Comparison of ENCODE assay signal across 1 cellular context in the genomic region with DNA sequence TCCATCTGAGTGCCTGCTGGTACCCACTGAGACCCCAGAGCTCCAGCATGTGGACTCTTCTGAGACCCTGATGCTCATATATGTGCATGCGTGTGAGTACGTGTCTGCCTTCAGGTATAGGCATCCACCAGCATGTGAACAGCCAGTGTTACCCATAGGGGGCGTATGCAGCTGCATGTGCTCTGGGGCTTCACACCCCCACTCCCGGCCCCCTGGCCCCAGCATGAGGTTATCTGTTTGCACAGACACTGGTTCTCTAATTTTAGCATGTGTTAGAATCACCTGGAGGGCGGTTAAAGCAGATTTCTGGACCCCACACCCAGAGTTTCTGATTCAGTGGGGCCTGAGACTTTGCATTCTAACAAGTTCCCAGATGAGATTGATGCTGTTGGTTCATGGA.
TF ChIP-seq lines count a peak whose summit lies in the region.

No MANE protein-coding gene starts in this region.

TF ChIP-seq in K562, 482 proteins besides CTCF, POLR2A, EP300 and RAD21 (continued from another document):
- TF ChIP-seq, protein P1, sequence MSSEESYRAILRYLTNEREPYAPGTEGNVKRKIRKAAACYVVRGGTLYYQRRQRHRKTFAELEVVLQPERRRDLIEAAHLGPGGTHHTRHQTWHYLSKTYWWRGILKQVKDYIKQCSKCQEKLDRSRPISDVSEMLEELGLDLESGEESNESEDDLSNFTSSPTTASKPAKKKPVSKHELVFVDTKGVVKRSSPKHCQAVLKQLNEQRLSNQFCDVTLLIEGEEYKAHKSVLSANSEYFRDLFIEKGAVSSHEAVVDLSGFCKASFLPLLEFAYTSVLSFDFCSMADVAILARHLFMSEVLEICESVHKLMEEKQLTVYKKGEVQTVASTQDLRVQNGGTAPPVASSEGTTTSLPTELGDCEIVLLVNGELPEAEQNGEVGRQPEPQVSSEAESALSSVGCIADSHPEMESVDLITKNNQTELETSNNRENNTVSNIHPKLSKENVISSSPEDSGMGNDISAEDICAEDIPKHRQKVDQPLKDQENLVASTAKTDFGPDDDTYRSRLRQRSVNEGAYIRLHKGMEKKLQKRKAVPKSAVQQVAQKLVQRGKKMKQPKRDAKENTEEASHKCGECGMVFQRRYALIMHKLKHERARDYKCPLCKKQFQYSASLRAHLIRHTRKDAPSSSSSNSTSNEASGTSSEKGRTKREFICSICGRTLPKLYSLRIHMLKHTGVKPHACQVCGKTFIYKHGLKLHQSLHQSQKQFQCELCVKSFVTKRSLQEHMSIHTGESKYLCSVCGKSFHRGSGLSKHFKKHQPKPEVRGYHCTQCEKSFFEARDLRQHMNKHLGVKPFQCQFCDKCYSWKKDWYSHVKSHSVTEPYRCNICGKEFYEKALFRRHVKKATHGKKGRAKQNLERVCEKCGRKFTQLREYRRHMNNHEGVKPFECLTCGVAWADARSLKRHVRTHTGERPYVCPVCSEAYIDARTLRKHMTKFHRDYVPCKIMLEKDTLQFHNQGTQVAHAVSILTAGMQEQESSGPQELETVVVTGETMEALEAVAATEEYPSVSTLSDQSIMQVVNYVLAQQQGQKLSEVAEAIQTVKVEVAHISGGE (CRISPR knock-in tag; IDR thresholded peaks at IDR 0.05) = no peak
- TF ChIP-seq HMGN3 (IDR thresholded peaks at IDR 0.05; ENCODE audit: borderline replicate concordance, extremely low read depth, insufficient read length, low read depth, low read length) (no peak), ZKSCAN8 (CRISPR knock-in tag; IDR thresholded peaks at IDR 0.05) (no peak), FUS (optimal IDR thresholded peaks at IDR 0.05; ENCODE audit: low read depth, low read length) (no peak), BHLHE40 (IDR thresholded peaks at IDR 0.05; ENCODE audit: low read length) (peak; percentile 71), SREBF1 (IDR thresholded peaks at IDR 0.05; ENCODE audit: borderline replicate concordance, low read depth, low read length) (no peak), NCOA2 (IDR thresholded peaks at IDR 0.05; ENCODE audit: partially characterized antibody in 2 of 2) (no peak), NR2C2 (CRISPR knock-in tag; IDR thresholded peaks at IDR 0.05) (no peak), NR2C2 (tag; IDR thresholded peaks at IDR 0.05) (no peak)
- TF ChIP-seq, protein P2, sequence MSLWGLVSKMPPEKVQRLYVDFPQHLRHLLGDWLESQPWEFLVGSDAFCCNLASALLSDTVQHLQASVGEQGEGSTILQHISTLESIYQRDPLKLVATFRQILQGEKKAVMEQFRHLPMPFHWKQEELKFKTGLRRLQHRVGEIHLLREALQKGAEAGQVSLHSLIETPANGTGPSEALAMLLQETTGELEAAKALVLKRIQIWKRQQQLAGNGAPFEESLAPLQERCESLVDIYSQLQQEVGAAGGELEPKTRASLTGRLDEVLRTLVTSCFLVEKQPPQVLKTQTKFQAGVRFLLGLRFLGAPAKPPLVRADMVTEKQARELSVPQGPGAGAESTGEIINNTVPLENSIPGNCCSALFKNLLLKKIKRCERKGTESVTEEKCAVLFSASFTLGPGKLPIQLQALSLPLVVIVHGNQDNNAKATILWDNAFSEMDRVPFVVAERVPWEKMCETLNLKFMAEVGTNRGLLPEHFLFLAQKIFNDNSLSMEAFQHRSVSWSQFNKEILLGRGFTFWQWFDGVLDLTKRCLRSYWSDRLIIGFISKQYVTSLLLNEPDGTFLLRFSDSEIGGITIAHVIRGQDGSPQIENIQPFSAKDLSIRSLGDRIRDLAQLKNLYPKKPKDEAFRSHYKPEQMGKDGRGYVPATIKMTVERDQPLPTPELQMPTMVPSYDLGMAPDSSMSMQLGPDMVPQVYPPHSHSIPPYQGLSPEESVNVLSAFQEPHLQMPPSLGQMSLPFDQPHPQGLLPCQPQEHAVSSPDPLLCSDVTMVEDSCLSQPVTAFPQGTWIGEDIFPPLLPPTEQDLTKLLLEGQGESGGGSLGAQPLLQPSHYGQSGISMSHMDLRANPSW (CRISPR knock-in tag; IDR thresholded peaks at IDR 0.05) = no peak
- TF ChIP-seq, protein P3, sequence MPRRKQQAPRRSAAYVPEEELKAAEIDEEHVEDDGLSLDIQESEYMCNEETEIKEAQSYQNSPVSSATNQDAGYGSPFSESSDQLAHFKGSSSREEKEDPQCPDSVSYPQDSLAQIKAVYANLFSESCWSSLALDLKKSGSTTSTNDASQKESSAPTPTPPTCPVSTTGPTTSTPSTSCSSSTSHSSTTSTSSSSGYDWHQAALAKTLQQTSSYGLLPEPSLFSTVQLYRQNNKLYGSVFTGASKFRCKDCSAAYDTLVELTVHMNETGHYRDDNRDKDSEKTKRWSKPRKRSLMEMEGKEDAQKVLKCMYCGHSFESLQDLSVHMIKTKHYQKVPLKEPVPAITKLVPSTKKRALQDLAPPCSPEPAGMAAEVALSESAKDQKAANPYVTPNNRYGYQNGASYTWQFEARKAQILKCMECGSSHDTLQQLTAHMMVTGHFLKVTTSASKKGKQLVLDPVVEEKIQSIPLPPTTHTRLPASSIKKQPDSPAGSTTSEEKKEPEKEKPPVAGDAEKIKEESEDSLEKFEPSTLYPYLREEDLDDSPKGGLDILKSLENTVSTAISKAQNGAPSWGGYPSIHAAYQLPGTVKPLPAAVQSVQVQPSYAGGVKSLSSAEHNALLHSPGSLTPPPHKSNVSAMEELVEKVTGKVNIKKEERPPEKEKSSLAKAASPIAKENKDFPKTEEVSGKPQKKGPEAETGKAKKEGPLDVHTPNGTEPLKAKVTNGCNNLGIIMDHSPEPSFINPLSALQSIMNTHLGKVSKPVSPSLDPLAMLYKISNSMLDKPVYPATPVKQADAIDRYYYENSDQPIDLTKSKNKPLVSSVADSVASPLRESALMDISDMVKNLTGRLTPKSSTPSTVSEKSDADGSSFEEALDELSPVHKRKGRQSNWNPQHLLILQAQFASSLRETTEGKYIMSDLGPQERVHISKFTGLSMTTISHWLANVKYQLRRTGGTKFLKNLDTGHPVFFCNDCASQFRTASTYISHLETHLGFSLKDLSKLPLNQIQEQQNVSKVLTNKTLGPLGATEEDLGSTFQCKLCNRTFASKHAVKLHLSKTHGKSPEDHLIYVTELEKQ (CRISPR knock-in tag; IDR thresholded peaks at IDR 0.05) = no peak
- TF ChIP-seq, protein P4, sequence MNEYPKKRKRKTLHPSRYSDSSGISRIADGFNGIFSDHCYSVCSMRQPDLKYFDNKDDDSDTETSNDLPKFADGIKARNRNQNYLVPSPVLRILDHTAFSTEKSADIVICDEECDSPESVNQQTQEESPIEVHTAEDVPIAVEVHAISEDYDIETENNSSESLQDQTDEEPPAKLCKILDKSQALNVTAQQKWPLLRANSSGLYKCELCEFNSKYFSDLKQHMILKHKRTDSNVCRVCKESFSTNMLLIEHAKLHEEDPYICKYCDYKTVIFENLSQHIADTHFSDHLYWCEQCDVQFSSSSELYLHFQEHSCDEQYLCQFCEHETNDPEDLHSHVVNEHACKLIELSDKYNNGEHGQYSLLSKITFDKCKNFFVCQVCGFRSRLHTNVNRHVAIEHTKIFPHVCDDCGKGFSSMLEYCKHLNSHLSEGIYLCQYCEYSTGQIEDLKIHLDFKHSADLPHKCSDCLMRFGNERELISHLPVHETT (CRISPR knock-in tag; conservative IDR thresholded peaks at IDR 0.05 in 1 of 2, IDR thresholded peaks at IDR 0.05 in 1 of 2) = no peak
